Comparison of ENCODE assay signal across 30 cellular contexts in genomic region chr5:158669275-158669674, GRCh38.
"Had no signal": no experiment of that assay in that cellular context is flagged by ENCODE, and none has a peak within 500 bp of the region (broad histone marks: within the 10 kb centered on the region; RNA-seq: fewer than 3 reads in every experiment).

No MANE protein-coding gene starts in this region.

- DNase-seq: activated CD4-positive, alpha-beta memory T cell treated with anti-CD3 and anti-CD28 coated beads, Interleukin-2, amount 10 ng/mL, durations not matched to agents 7 days and 5 days; activated CD4-positive, alpha-beta T cell treated with anti-CD3 and anti-CD28 coated beads for 1 hour; activated CD4-positive, alpha-beta T cell treated with anti-CD3 and anti-CD28 coated beads for 4 hours; activated CD4-positive, alpha-beta T cell treated with anti-CD3 and anti-CD28 coated beads, Interleukin-2, amount 10 ng/mL, durations not matched to agents 7 days and 5 days; activated CD4-positive, alpha-beta T cell treated with anti-CD3 and anti-CD28 coated beads, Interleukin-2, amount 50 U/mL, for 4 hours; activated CD8-positive, alpha-beta memory T cell treated with anti-CD3 and anti-CD28 coated beads, Interleukin-2, amount 50 U/mL, for 48 hours; activated gamma-delta T cell; activated naive CD4-positive, alpha-beta T cell; activated naive CD4-positive, alpha-beta T cell treated with anti-CD3 and anti-CD28 coated beads, Interleukin-2, amount 10 ng/mL, durations not matched to agents 7 days and 5 days; activated naive CD8-positive, alpha-beta T cell treated with anti-CD3 and anti-CD28 coated beads, Interleukin-2, amount 10 ng/mL, durations not matched to agents 7 days and 5 days; activated T-cell treated with anti-CD3 and anti-CD28 coated beads for 4 hours; activated T-cell treated with anti-CD3 and anti-CD28 coated beads, Interleukin-2, amount 50 U/mL, for 24 hours; activated T-cell treated with anti-CD3 and anti-CD28 coated beads, Interleukin-2, amount 50 U/mL, for 72 hours; brain microvascular endothelial cell; dermis blood vessel endothelial cell; effector CD4-positive, alpha-beta T cell; effector memory CD8-positive, alpha-beta T cell; erythroblast; foreskin keratinocyte; gastrocnemius medialis; glutamatergic neuron; heart left ventricle; T-helper 17 cell had no signal

- H3K27me3 Mint-ChIP-seq: activated CD4-positive, alpha-beta T cell treated with anti-CD3 and anti-CD28 coated beads, Interleukin-2, amount 10 ng/mL, durations not matched to agents 7 days and 5 days; activated naive CD4-positive, alpha-beta T cell treated with anti-CD3 and anti-CD28 coated beads, Interleukin-2, amount 10 ng/mL, durations not matched to agents 7 days and 5 days; activated naive CD8-positive, alpha-beta T cell treated with anti-CD3 and anti-CD28 coated beads, Interleukin-2, amount 10 ng/mL, durations not matched to agents 7 days and 5 days had no signal

- H3K4me1 Mint-ChIP-seq: activated CD4-positive, alpha-beta memory T cell treated with anti-CD3 and anti-CD28 coated beads, Interleukin-2, amount 10 ng/mL, durations not matched to agents 7 days and 5 days; activated CD4-positive, alpha-beta T cell treated with anti-CD3 and anti-CD28 coated beads, Interleukin-2, amount 10 ng/mL, durations not matched to agents 7 days and 5 days; activated naive CD4-positive, alpha-beta T cell treated with anti-CD3 and anti-CD28 coated beads, Interleukin-2, amount 10 ng/mL, durations not matched to agents 7 days and 5 days; activated naive CD8-positive, alpha-beta T cell treated with anti-CD3 and anti-CD28 coated beads, Interleukin-2, amount 10 ng/mL, durations not matched to agents 7 days and 5 days; central memory CD8-positive, alpha-beta T cell; T-helper 17 cell had no signal

- H3K9me3 Mint-ChIP-seq: activated CD4-positive, alpha-beta memory T cell treated with anti-CD3 and anti-CD28 coated beads, Interleukin-2, amount 10 ng/mL, durations not matched to agents 7 days and 5 days; activated naive CD4-positive, alpha-beta T cell treated with anti-CD3 and anti-CD28 coated beads, Interleukin-2, amount 10 ng/mL, durations not matched to agents 7 days and 5 days; T-helper 2 cell treated with Interferon-gamma antibody and Interleukin-4, amounts not matched to agents 5 μg/mL and 100 μg/mL, for 36 hours had no signal

- H3K27ac ChIP-seq: ascending aorta, brain microvascular endothelial cell, coronary artery, esophagus muscularis mucosa, foreskin keratinocyte, gastrocnemius medialis, heart left ventricle had no signal

- H3K4me3 ChIP-seq: ascending aorta, coronary artery, esophagus muscularis mucosa, gastrocnemius medialis, heart left ventricle had no signal

- H3K27ac Mint-ChIP-seq: activated CD4-positive, alpha-beta memory T cell treated with anti-CD3 and anti-CD28 coated beads, Interleukin-2, amount 10 ng/mL, durations not matched to agents 7 days and 5 days; activated CD4-positive, alpha-beta T cell treated with anti-CD3 and anti-CD28 coated beads, Interleukin-2, amount 10 ng/mL, durations not matched to agents 7 days and 5 days; activated naive CD4-positive, alpha-beta T cell treated with anti-CD3 and anti-CD28 coated beads, Interleukin-2, amount 10 ng/mL, durations not matched to agents 7 days and 5 days; activated naive CD4-positive, alpha-beta T cell treated with anti-CD3 and anti-CD28 coated beads, Interleukin-2, amount 50 U/mL, for 72 hours; activated naive CD8-positive, alpha-beta T cell treated with anti-CD3 and anti-CD28 coated beads, Interleukin-2, amount 10 ng/mL, durations not matched to agents 7 days and 5 days; activated T-cell treated with anti-CD3 and anti-CD28 coated beads, Interleukin-2, amount 50 U/mL, for 24 hours; activated T-cell treated with anti-CD3 and anti-CD28 coated beads, Interleukin-2, amount 50 U/mL, for 72 hours; effector memory CD8-positive, alpha-beta T cell; T-helper 17 cell; T-helper 2 cell treated with Interferon-gamma antibody and Interleukin-4, amounts not matched to agents 5 μg/mL and 100 μg/mL, for 36 hours had no signal

- H3K36me3 ChIP-seq: ascending aorta, brain microvascular endothelial cell, esophagus muscularis mucosa, gastrocnemius medialis, heart left ventricle had no signal

- FAIRE-seq: bronchial epithelial cell had no signal

- H3K36me3 Mint-ChIP-seq: activated naive CD4-positive, alpha-beta T cell treated with anti-CD3 and anti-CD28 coated beads, Interleukin-2, amount 10 ng/mL, durations not matched to agents 7 days and 5 days; activated naive CD4-positive, alpha-beta T cell treated with anti-CD3 and anti-CD28 coated beads, Interleukin-2, amount 50 U/mL, for 72 hours; activated naive CD8-positive, alpha-beta T cell treated with anti-CD3 and anti-CD28 coated beads, Interleukin-2, amount 10 ng/mL, durations not matched to agents 7 days and 5 days had no signal

- H3K27me3 ChIP-seq: ascending aorta, brain microvascular endothelial cell, esophagus muscularis mucosa, foreskin keratinocyte, gastrocnemius medialis, heart left ventricle had no signal

- H3K9me3 ChIP-seq: gastrocnemius medialis had no signal

- H3K4me1 ChIP-seq: ascending aorta, esophagus muscularis mucosa, foreskin keratinocyte, gastrocnemius medialis, heart left ventricle had no signal

- ATAC-seq: activated naive CD4-positive, alpha-beta T cell treated with anti-CD3 and anti-CD28 coated beads, Interleukin-2, amount 50 U/mL, for 72 hours; activated T-cell treated with anti-CD3 and anti-CD28 coated beads, Interleukin-2, amount 50 U/mL, for 72 hours; effector memory CD8-positive, alpha-beta T cell; foreskin keratinocyte; gastrocnemius medialis; heart left ventricle; T-helper 17 cell had no signal

- H3K4me3 Mint-ChIP-seq: activated CD4-positive, alpha-beta memory T cell treated with anti-CD3 and anti-CD28 coated beads, Interleukin-2, amount 10 ng/mL, durations not matched to agents 7 days and 5 days; activated CD4-positive, alpha-beta T cell treated with anti-CD3 and anti-CD28 coated beads, Interleukin-2, amount 10 ng/mL, durations not matched to agents 7 days and 5 days; activated naive CD4-positive, alpha-beta T cell treated with anti-CD3 and anti-CD28 coated beads, Interleukin-2, amount 10 ng/mL, durations not matched to agents 7 days and 5 days; activated naive CD8-positive, alpha-beta T cell treated with anti-CD3 and anti-CD28 coated beads, Interleukin-2, amount 10 ng/mL, durations not matched to agents 7 days and 5 days; activated T-cell treated with anti-CD3 and anti-CD28 coated beads, Interleukin-2, amount 50 U/mL, for 24 hours; activated T-cell treated with anti-CD3 and anti-CD28 coated beads, Interleukin-2, amount 50 U/mL, for 72 hours; central memory CD8-positive, alpha-beta T cell; effector memory CD8-positive, alpha-beta T cell; T-helper 17 cell; T-helper 2 cell treated with Interferon-gamma antibody and Interleukin-4, amounts not matched to agents 5 μg/mL and 100 μg/mL, for 36 hours had no signal
